ENCODE assay signal across 19 cellular contexts in the genomic region with DNA sequence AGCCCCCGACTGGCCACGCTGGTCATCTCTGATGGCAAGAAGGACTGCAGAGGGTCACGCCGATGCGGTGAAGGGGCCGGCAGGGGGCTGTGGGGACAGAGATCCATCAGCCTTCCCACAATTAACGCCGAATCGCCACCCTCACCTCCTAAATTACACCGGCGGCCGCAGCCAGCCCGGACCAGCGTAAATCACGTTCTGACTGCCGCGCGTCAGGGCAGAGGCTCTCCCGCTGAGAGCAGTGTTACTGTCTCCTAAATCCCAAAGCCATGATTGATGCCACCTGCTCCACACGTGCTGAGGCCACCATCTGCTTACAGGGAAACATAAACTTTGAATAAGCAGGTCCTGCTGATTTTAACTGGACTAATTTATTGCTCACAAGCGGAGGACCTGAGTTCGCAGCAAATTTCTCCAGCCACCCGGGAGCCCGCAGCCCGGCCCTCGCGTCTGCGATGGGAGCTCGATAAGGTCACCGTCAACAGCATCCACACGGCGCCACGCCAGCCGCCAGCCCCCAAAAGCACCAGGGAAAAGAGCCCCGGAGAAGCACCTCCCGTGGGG.
DNase-seq lines count a peak whose midpoint lies in the region; ATAC-seq and TF ChIP-seq lines count a peak whose summit lies in the region.
"Had no signal": no experiment of that assay in that cellular context is flagged by ENCODE, and none has a peak within 500 bp of the region (broad histone marks: within the 10 kb centered on the region; RNA-seq: fewer than 3 reads in every experiment).

No MANE protein-coding gene starts in this region.

- CTCF ChIA-PET in Calu3 (lab: Charles Lee): interaction anchor here (0.6 kb wide), 1 partner anchor 19 kb away, joined by 4 read pairs; no protein-coding TSS in a partner anchor

- BruUV-seq in Calu3 (replicated peaks; lab: Mats Ljungman, UMichigan): no TSS peak

- peak; percentile 40 for DNase-seq in NCI-H146 (lab: John Stamatoyannopoulos, UW)
- DNase-seq in NCI-H146 treated with DMSO at 0.1 percent for 48 hours (lab: John Stamatoyannopoulos, UW; ENCODE audit: unreplicated experiment): no peak
- peak; percentile 52 to 86 for DNase-seq in NCI-H524 (lab: John Stamatoyannopoulos, UW)
- peak; percentile 48 for DNase-seq in glutamatergic neuron
- peak; percentile 69 for DNase-seq in posterior vena cava (ENCODE audit: low spot score)
- DNase-seq in DMS153 (lab: John Stamatoyannopoulos, UW): no peak
- DNase-seq in Calu3: no peak
- DNase-seq: activated CD4-positive, alpha-beta T cell treated with anti-CD3 and anti-CD28 coated beads, Interleukin-2, amount 50 U/mL, for 1 hour; C1 segment of cervical spinal cord; HCEC 1CT; naive thymus-derived CD4-positive, alpha-beta T cell; NCI-H2029 treated with DMSO at 0.1 percent for 48 hours; NCI-H446 treated with DMSO at 0.1 percent for 48 hours; OCI-M1; SHP77 treated with DMSO at 0.1 percent for 48 hours; stimulated activated CD4-positive, alpha-beta T cell treated with anti-CD3 and anti-CD28 coated beads, Interleukin-4, amount 100 ng/mL, for 4 hours had no signal

- H3K4me1 Mint-ChIP-seq in glutamatergic neuron (ENCODE audit: low read depth, unreplicated experiment) (peaks cover 22% of the 10 kb centered on the region), Calu3 (ENCODE audit: low read depth, unreplicated experiment) (no peaks in the 10 kb centered on the region)
- H3K4me1 Mint-ChIP-seq: memory B cell; naive thymus-derived CD4-positive, alpha-beta T cell had no signal

- no peak for ATAC-seq in HG03469 (IDR thresholded peaks at IDR 0.05; ENCODE audit: unreplicated experiment)
- ATAC-seq: naive thymus-derived CD4-positive, alpha-beta T cell had no signal

- peaks cover 6% of the 10 kb centered on the region for H3K9me3 Mint-ChIP-seq in glutamatergic neuron (ENCODE audit: unreplicated experiment)
- H3K9me3 Mint-ChIP-seq in Calu3 (ENCODE audit: low read depth, unreplicated experiment): no peaks in the 10 kb centered on the region
- H3K9me3 Mint-ChIP-seq: memory B cell; naive thymus-derived CD4-positive, alpha-beta T cell; T-helper 1 cell treated with Interleukin-12 subunit alpha and Interleukin-12 subunit beta and Interleukin-4 antibody, amounts not matched to agents 30 μg/mL and 1 μg/mL, for 36 hours had no signal

- peak overlapping the region; percentile 91 for H3K27ac Mint-ChIP-seq in glutamatergic neuron (ENCODE audit: unreplicated experiment)
- no peak overlapping the region for H3K27ac Mint-ChIP-seq in Calu3 (ENCODE audit: unreplicated experiment)
- H3K27ac Mint-ChIP-seq: memory B cell; naive thymus-derived CD4-positive, alpha-beta T cell; T-helper 1 cell treated with Interleukin-12 subunit alpha and Interleukin-12 subunit beta and Interleukin-4 antibody, amounts not matched to agents 30 μg/mL and 1 μg/mL, for 36 hours had no signal

- H3K27me3 Mint-ChIP-seq in glutamatergic neuron (ENCODE audit: unreplicated experiment) (peaks cover 2% of the 10 kb centered on the region), Calu3 (ENCODE audit: unreplicated experiment) (peaks cover 34% of the 10 kb centered on the region)

- H3K4me3 Mint-ChIP-seq in glutamatergic neuron (ENCODE audit: unreplicated experiment): peak overlapping the region; percentile 70
- no peak overlapping the region for H3K4me3 Mint-ChIP-seq in Calu3 (ENCODE audit: low read depth, unreplicated experiment)
- H3K4me3 Mint-ChIP-seq: memory B cell; naive thymus-derived CD4-positive, alpha-beta T cell; T-helper 1 cell treated with Interleukin-12 subunit alpha and Interleukin-12 subunit beta and Interleukin-4 antibody, amounts not matched to agents 30 μg/mL and 1 μg/mL, for 36 hours had no signal

- TF ChIP-seq CTCF in glutamatergic neuron (IDR thresholded peaks at IDR 0.05; ENCODE audit: partially characterized antibody, unreplicated experiment) (no peak), Calu3 (IDR thresholded peaks at IDR 0.05; ENCODE audit: unreplicated experiment) (no peak)

- H3K36me3 Mint-ChIP-seq in glutamatergic neuron (ENCODE audit: unreplicated experiment): no peaks in the 10 kb centered on the region
- H3K36me3 Mint-ChIP-seq in Calu3 (ENCODE audit: insufficient read depth, unreplicated experiment): no peaks in the 10 kb centered on the region
- H3K36me3 Mint-ChIP-seq: memory B cell; naive thymus-derived CD4-positive, alpha-beta T cell had no signal

- intact Hi-C loops in posterior vena cava (cut with DNase I): no loop called here
- intact Hi-C loops in Calu3 (cut with micrococcal nuclease; ENCODE audit: unreplicated experiment): no loop called here

Comparison
In these comparisons a context has a peak if more than half of its experiments do, and no peak if none do; other contexts are left out.
1. DNase-seq: peak in NCI-H146 (single experiment), NCI-H524 (2 of 2), glutamatergic neuron (single experiment) and posterior vena cava (single experiment); none in NCI-H146 treated with DMSO at 0.1 percent for 48 hours (single experiment), DMS153 (single experiment) and Calu3 (single experiment).